1 cellular context compared by ENCODE assay signal in the genomic region with DNA sequence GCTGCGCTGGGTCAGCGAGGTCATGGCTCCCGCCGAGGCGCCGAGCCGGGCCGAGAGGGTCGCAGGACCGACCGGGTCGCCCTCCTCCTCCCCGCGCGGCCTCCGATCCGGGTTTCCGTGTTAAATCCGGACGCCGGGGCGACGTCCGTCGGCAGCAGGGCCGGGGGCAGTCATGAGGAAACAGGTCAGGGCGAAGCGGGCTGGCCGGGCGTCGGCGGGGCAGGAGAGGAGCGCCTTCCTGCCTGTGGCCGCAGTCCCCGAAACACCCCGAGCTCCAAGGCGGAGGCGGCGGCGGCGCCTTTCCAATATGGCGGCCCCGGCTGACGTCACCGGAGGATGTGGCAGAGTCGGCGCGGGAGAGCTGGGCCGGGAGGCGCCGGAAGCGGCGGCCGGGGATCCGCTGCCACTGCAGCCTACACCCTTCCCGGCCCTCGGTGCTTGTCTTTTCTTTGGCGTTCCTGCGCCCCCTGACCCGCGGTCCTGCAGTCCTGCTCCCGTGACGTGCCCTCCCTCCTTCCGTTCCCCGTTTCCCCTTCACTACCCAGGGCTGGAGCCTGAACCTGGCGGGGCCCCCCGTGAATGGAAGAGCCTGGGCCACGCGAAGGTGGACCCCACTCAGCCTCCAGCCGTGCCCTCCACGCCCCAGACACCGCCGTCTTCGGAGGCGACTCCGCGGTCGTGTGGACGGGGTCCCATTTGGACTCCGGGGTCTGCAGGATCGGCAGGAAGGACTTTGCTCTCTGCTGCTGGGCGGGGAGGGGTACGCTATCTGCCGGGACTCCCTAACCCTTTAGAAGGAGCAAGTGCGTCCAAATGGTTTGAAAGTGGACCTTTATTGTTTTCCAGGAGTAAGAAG.
A peak's percentile ranks its signal among the peaks of the same experiment; 100 is the strongest.
TF ChIP-seq lines count a peak whose summit lies in the region.

TSS of gene GOLPH3 (minus strand) at position 309 of the 856 bp plus-strand sequence. CDS start at position 24, 285 bp downstream.

TF ChIP-seq in A549, 52 proteins besides CTCF, POLR2A, EP300 and RAD21 (continued from another document):
- TF ChIP-seq, protein P1, sequence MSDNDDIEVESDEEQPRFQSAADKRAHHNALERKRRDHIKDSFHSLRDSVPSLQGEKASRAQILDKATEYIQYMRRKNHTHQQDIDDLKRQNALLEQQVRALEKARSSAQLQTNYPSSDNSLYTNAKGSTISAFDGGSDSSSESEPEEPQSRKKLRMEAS (IDR thresholded peaks at IDR 0.05), result peak; percentile 66
- TF ChIP-seq MYC (IDR thresholded peaks at IDR 0.05; ENCODE audit: borderline replicate concordance, low read length) (0 out of 2 replicates have a peak, but pooled peaks have one; percentile 53), CBX8 (IDR thresholded peaks at IDR 0.05) (no peak), RARB (CRISPR knock-in tag; IDR thresholded peaks at IDR 0.05) (no peak), EHMT2 (IDR thresholded peaks at IDR 0.05; ENCODE audit: low read depth) (no peak), ZC3H11A (IDR thresholded peaks at IDR 0.05) (no peak), ATOH8 (CRISPR knock-in tag; IDR thresholded peaks at IDR 0.05; ENCODE audit: low read depth) (no peak), SMC3 (IDR thresholded peaks at IDR 0.05) (0 out of 3 replicates have a peak, but pooled peaks have one; percentile 5), HOXB5 (CRISPR knock-in tag; IDR thresholded peaks at IDR 0.05) (no peak), FOSL2 (IDR thresholded peaks at IDR 0.05) (no peak), FOSL2 (CRISPR knock-in tag; IDR thresholded peaks at IDR 0.05) (peak; percentile 45), TFCP2L1 (CRISPR knock-in tag; IDR thresholded peaks at IDR 0.05) (no peak), CHD2 (IDR thresholded peaks at IDR 0.05; ENCODE audit: low read length, partially characterized antibody) (no peak), RFX5 (IDR thresholded peaks at IDR 0.05) (no peak), NR3C1 (IDR thresholded peaks at IDR 0.05) (no peak), NFE2L2 (conservative IDR thresholded peaks at IDR 0.05; ENCODE audit: low read length) (no peak)
